Comparison of ENCODE assay signal across 5 cellular contexts in genomic region chr10:58843760-58844159, GRCh38.
"Had no signal": no experiment of that assay in that cellular context is flagged by ENCODE, and none has a peak within 500 bp of the region (broad histone marks: within the 10 kb centered on the region; RNA-seq: fewer than 3 reads in every experiment).

No MANE protein-coding gene starts in this region.

- H3K27ac Mint-ChIP-seq: H9 had no signal

- H3K4me3 ChIP-seq: K562 had no signal

- H3K4me3 Mint-ChIP-seq: H9 had no signal

- ATAC-seq: K562 had no signal

- H3K9me3 Mint-ChIP-seq: H9 had no signal

- DNase-seq: GOT3, H9, HCEC 1CT, KG1 had no signal
